1 cellular context compared by ENCODE assay signal in genomic region chr4:17780461-17781071, GRCh38.
TF ChIP-seq lines count a peak whose summit lies in the region.

No MANE protein-coding gene starts in this region.

TF ChIP-seq in GM23338, 12 proteins besides CTCF, POLR2A, EP300 and RAD21 (continued from another document):
- TF ChIP-seq ZNF462 (CRISPR knock-in tag; IDR thresholded peaks at IDR 0.05) (no peak), ETS1 (IDR thresholded peaks at IDR 0.05) (no peak), STAT1 (IDR thresholded peaks at IDR 0.05; ENCODE audit: unreplicated experiment) (no peak), JUNB (IDR thresholded peaks at IDR 0.05; ENCODE audit: unreplicated experiment) (no peak), REST (IDR thresholded peaks at IDR 0.05; ENCODE audit: unreplicated experiment) (no peak)
